ENCODE assay signal across 24 cellular contexts in genomic region chr12:91973813-91974212, GRCh38.
"Had no signal": no experiment of that assay in that cellular context is flagged by ENCODE, and none has a peak within 500 bp of the region (broad histone marks: within the 10 kb centered on the region; RNA-seq: fewer than 3 reads in every experiment).

No MANE protein-coding gene starts in this region.

- ATAC-seq: naive thymus-derived CD4-positive, alpha-beta T cell; natural killer cell treated with Interleukin-12 subunit alpha and Interleukin-12 subunit beta and Interleukin-15 and Interleukin-18, amount 100 ng/mL, for 72 hours; right cardiac atrium; sciatic nerve; stimulated activated naive B cell treated with anti-CD40 and anti-IgM and Interleukin-4, amounts not matched to agents 10 μg/mL and 1 μg/mL and 100 μg/mL, for 72 hours; stimulated activated naive CD8-positive, alpha-beta T cell treated with anti-CD3 and anti-CD28 coated beads, Interleukin-15, Interleukin-2, amounts not matched to agents 100 U/mL and 50 U/mL, for 24 hours had no signal

- H3K4me1 ChIP-seq: prostate gland, stomach, uterus had no signal

- H3K27me3 ChIP-seq: ovary, stomach, tibial artery, uterus had no signal

- H3K27ac ChIP-seq: left ventricle myocardium inferior, ovary, prostate gland, skin epidermis, stomach, thoracic aorta, tibial artery had no signal

- H3K36me3 ChIP-seq: left ventricle myocardium inferior, ovary, prostate gland, stomach, thoracic aorta, tibial artery, uterus had no signal

- H3K27ac Mint-ChIP-seq: mesothelial cell of epicardium; natural killer cell treated with Interleukin-12 subunit alpha and Interleukin-12 subunit beta and Interleukin-15 and Interleukin-18, amount 100 ng/mL, for 72 hours; stimulated activated naive B cell treated with anti-CD40 and anti-IgM and Interleukin-4, amounts not matched to agents 10 μg/mL and 1 μg/mL and 100 μg/mL, for 72 hours had no signal

- H3K4me3 ChIP-seq: left ventricle myocardium inferior, lung, ovary, prostate gland, skin epidermis, stomach, thoracic aorta, tibial artery, uterus had no signal

- H3K9me3 ChIP-seq: left ventricle myocardium inferior, ovary, prostate gland, stomach, thoracic aorta, tibial artery, uterus had no signal

- H3K4me3 Mint-ChIP-seq: mesothelial cell of epicardium; natural killer cell treated with Interleukin-12 subunit alpha and Interleukin-12 subunit beta and Interleukin-15 and Interleukin-18, amount 100 ng/mL, for 72 hours; stimulated activated naive B cell treated with anti-CD40 and anti-IgM and Interleukin-4, amounts not matched to agents 10 μg/mL and 1 μg/mL and 100 μg/mL, for 72 hours had no signal

- DNase-seq: hypothalamus; islet precursor cell; left ventricle myocardium inferior; mesendoderm; naive thymus-derived CD4-positive, alpha-beta T cell; ovary; retina; right cardiac atrium; stimulated activated CD4-positive, alpha-beta T cell treated with anti-CD3 and anti-CD28 coated beads, Interleukin-12 subunit alpha, Interleukin-12 subunit beta, amount 100 ng/mL, for 4 hours; stimulated activated CD4-positive, alpha-beta T cell treated with anti-CD3 and anti-CD28 coated beads, Interleukin-15, amount 100 ng/mL, for 24 hours; stimulated activated CD4-positive, alpha-beta T cell treated with anti-CD3 and anti-CD28 coated beads, Interleukin-2, amount 100 ng/mL, for 24 hours; stimulated activated CD4-positive, alpha-beta T cell treated with anti-CD3 and anti-CD28 coated beads, Interleukin-4, amount 100 ng/mL, for 1 hour; stimulated activated naive B cell treated with anti-CD40 and anti-IgM and Interleukin-4, amounts not matched to agents 10 μg/mL and 1 μg/mL and 100 μg/mL, for 72 hours; stimulated activated naive CD8-positive, alpha-beta T cell treated with anti-CD3 and anti-CD28 coated beads, Interleukin-15, Interleukin-2, amounts not matched to agents 100 U/mL and 50 U/mL, for 24 hours; stomach; tibial artery; uterus had no signal

- H3K27me3 Mint-ChIP-seq: naive thymus-derived CD4-positive, alpha-beta T cell; natural killer cell treated with Interleukin-12 subunit alpha and Interleukin-12 subunit beta and Interleukin-15 and Interleukin-18, amount 100 ng/mL, for 72 hours; stimulated activated naive B cell treated with anti-CD40 and anti-IgM and Interleukin-4, amounts not matched to agents 10 μg/mL and 1 μg/mL and 100 μg/mL, for 72 hours had no signal
